24 cellular contexts compared by ENCODE assay signal in genomic region chr4:125398263-125398662, GRCh38.
DNase-seq lines count a peak whose midpoint lies in the region; ATAC-seq, FAIRE-seq and TF ChIP-seq lines count a peak whose summit lies in the region.
"Had no signal": no experiment of that assay in that cellular context is flagged by ENCODE, and none has a peak within 500 bp of the region (broad histone marks: within the 10 kb centered on the region; RNA-seq: fewer than 3 reads in every experiment).

No MANE protein-coding gene starts in this region.

- H3K36me3 ChIP-seq in left ventricle myocardium inferior: no peaks in the 10 kb centered on the region
- H3K36me3 ChIP-seq in keratinocyte (ENCODE audit: control insufficient read depth in 2 of 2, extremely low read depth in 1 of 2, insufficient read depth in 2 of 2, low read length in 2 of 2): no peaks in the 10 kb centered on the region
- no peaks in the 10 kb centered on the region for H3K36me3 ChIP-seq in parathyroid adenoma (ENCODE audit: control insufficient read depth, insufficient read depth, low read length)
- H3K36me3 ChIP-seq: BLaER1 had no signal

- H2AFZ ChIP-seq in keratinocyte (ENCODE audit: control insufficient read depth, low read length) (peak overlapping the region; percentile 72), parathyroid adenoma (peak overlapping the region; percentile 58)
- H2AFZ ChIP-seq: GM23338 had no signal

- intact Hi-C loops in left ventricle myocardium inferior (cut with micrococcal nuclease) (no loop called here), Right ventricle myocardium superior (cut with DNase I) (no loop called here)

- H3K27ac ChIP-seq in left ventricle myocardium inferior (replicated peaks) (peak overlapping the region; percentile 44), keratinocyte (ENCODE audit: control insufficient read depth, insufficient read depth, low read length) (no peak overlapping the region), parathyroid adenoma (peak overlapping the region; percentile 36)
- H3K27ac ChIP-seq: A549, BLaER1, SJSA1 had no signal

- peaks cover 35% of the 10 kb centered on the region for H3K4me1 ChIP-seq in left ventricle myocardium inferior
- H3K4me1 ChIP-seq in keratinocyte (ENCODE audit: control insufficient read depth, extremely low read depth, insufficient read depth, low read length): no peaks in the 10 kb centered on the region
- H3K4me1 ChIP-seq in parathyroid adenoma: peaks cover 2% of the 10 kb centered on the region
- H3K4me1 ChIP-seq: A549, Caco-2 had no signal

- no peaks in the 10 kb centered on the region for H3K79me2 ChIP-seq in keratinocyte (ENCODE audit: control insufficient read depth, insufficient read depth, low read length)
- no peaks in the 10 kb centered on the region for H3K79me2 ChIP-seq in parathyroid adenoma

- no peak for TF ChIP-seq CTCF in left ventricle myocardium inferior (IDR thresholded peaks at IDR 0.05; ENCODE audit: borderline replicate concordance)
- no peak for TF ChIP-seq CTCF in keratinocyte (optimal IDR thresholded peaks at IDR 0.05 in 1 of 3, IDR thresholded peaks at IDR 0.05 in 1 of 3, conservative IDR thresholded peaks at IDR 0.05 in 1 of 3; ENCODE audit: extremely low read depth in 1 of 3, insufficient read depth in 2 of 3, low read length in 3 of 3)
- no peak for TF ChIP-seq CTCF in parathyroid adenoma (IDR thresholded peaks at IDR 0.05)

- H3K4me2 ChIP-seq in keratinocyte (ENCODE audit: control insufficient read depth, extremely low read depth, insufficient read depth, low read depth, low read length) (no peak overlapping the region), parathyroid adenoma (ENCODE audit: low read length) (peak overlapping the region; percentile 36)
- H3K4me2 ChIP-seq: A549, BLaER1, GM23338 had no signal

- dilution Hi-C loops in keratinocyte (cut with MboI; ENCODE audit: extremely low pct_ligation_motif_present, low sequenced_read_pairs): no loop called here

- no peak for ATAC-seq in Right ventricle myocardium superior (ENCODE audit: poor library complexity)
- ATAC-seq: A549, GM23338 had no signal

- no peaks in the 10 kb centered on the region for H3K9me1 ChIP-seq in keratinocyte (ENCODE audit: control insufficient read depth, extremely low read depth, insufficient read depth, low read length)

- H3K9me3 ChIP-seq in left ventricle myocardium inferior (replicated peaks) (no peaks in the 10 kb centered on the region), keratinocyte (ENCODE audit: control insufficient read depth, low read depth, low read length) (no peaks in the 10 kb centered on the region), parathyroid adenoma (ENCODE audit: control insufficient read depth, low read length) (no peaks in the 10 kb centered on the region)
- H3K9me3 ChIP-seq: A549, BLaER1, Caco-2, SJSA1 had no signal

- H3K27me3 ChIP-seq in left ventricle myocardium inferior (ENCODE audit: low read depth) (no peaks in the 10 kb centered on the region), keratinocyte (ENCODE audit: control insufficient read depth, extremely low read depth, insufficient read depth, low read length) (no peaks in the 10 kb centered on the region), parathyroid adenoma (ENCODE audit: control insufficient read depth, insufficient read depth, low read length) (no peaks in the 10 kb centered on the region)
- H3K27me3 ChIP-seq: BLaER1, SJSA1 had no signal

- H3K4me3 ChIP-seq in left ventricle myocardium inferior (no peak overlapping the region), keratinocyte (ENCODE audit: control insufficient read depth in 2 of 3, extremely low read depth in 1 of 3, insufficient read depth in 2 of 3, low read depth in 1 of 3, low read length in 3 of 3) (no peak overlapping the region), parathyroid adenoma (ENCODE audit: low read depth, low read length) (no peak overlapping the region)
- H3K4me3 ChIP-seq: A549, BLaER1, GM23338, SJSA1 had no signal

- DNase-seq in left ventricle myocardium inferior: no peak
- no peak for DNase-seq in Right ventricle myocardium superior
- DNase-seq in keratinocyte (ENCODE audit: low read depth, low spot score): no peak
- no peak for DNase-seq in GDM1 (lab: John Stamatoyannopoulos, UW)
- no peak for DNase-seq in DMS53 (lab: John Stamatoyannopoulos, UW)
- DNase-seq in HuH-7.5 (ENCODE audit: low spot score): no peak
- DNase-seq: Caco-2; CD4-positive, alpha-beta T cell; HCEC 1CT; NCI-H1105; NCI-H2029 treated with DMSO at 0.1 percent for 48 hours; NCI-H2171 treated with DMSO at 0.1 percent for 48 hours; NCI-H446; NCI-H526; NK-92 treated with Interleukin-12 subunit alpha and Interleukin-12 subunit beta, amount 100 ng/mL, for 24 hours had no signal

- FAIRE-seq in keratinocyte (lab: Jason Lieb, UNC): peak; percentile 26
- FAIRE-seq: A549, GM12892, GM18507, HTR-8/SVneo, RCC 7860 had no signal

- no peaks in the 10 kb centered on the region for H4K20me1 ChIP-seq in keratinocyte (ENCODE audit: control insufficient read depth, extremely low read depth, insufficient read depth, low read length)
- H4K20me1 ChIP-seq: BLaER1 had no signal

- H3K9ac ChIP-seq in keratinocyte (ENCODE audit: control insufficient read depth, extremely low read depth, insufficient read depth, low read length) (no peak overlapping the region), parathyroid adenoma (no peak overlapping the region)
- H3K9ac ChIP-seq: BLaER1 had no signal
